24 cellular contexts compared by ENCODE assay signal in genomic region chr12:54397157-54397556, GRCh38. TPM values are rescaled to one million over a fixed set of nuclear protein-coding genes. Genes with fewer than 3 reads are reported as not detected.
A peak's percentile ranks its signal among the peaks of the same experiment; 100 is the strongest.
DNase-seq lines count a peak whose midpoint lies in the region; ATAC-seq and TF ChIP-seq lines count a peak whose summit lies in the region.
"Had no signal": no experiment of that assay in that cellular context is flagged by ENCODE, and none has a peak within 500 bp of the region (broad histone marks: within the 10 kb centered on the region; RNA-seq: fewer than 3 reads in every experiment).

No MANE protein-coding gene starts in this region.

- peak overlapping the region; percentile 22 for H3K27ac Mint-ChIP-seq in activated naive CD8-positive, alpha-beta T cell
- no peak overlapping the region for H3K27ac Mint-ChIP-seq in activated naive CD8-positive, alpha-beta T cell treated with anti-CD3 and anti-CD28 coated beads for 36 hours
- peak overlapping the region; percentile 9 to 72 for H3K27ac Mint-ChIP-seq in natural killer cell
- H3K27ac Mint-ChIP-seq: B cell, H9 had no signal

- no peak overlapping the region for H3K4me3 Mint-ChIP-seq in activated naive CD8-positive, alpha-beta T cell
- no peak overlapping the region for H3K4me3 Mint-ChIP-seq in activated naive CD8-positive, alpha-beta T cell treated with anti-CD3 and anti-CD28 coated beads for 36 hours
- no peak overlapping the region for H3K4me3 Mint-ChIP-seq in natural killer cell
- H3K4me3 Mint-ChIP-seq: B cell, CD14-positive monocyte, H9 had no signal

- H3K9me3 Mint-ChIP-seq in activated naive CD8-positive, alpha-beta T cell (ENCODE audit: low read depth), result no peaks in the 10 kb centered on the region
- H3K9me3 Mint-ChIP-seq in activated naive CD8-positive, alpha-beta T cell treated with anti-CD3 and anti-CD28 coated beads for 36 hours, result no peaks in the 10 kb centered on the region
- H3K9me3 Mint-ChIP-seq in natural killer cell, result no peaks in the 10 kb centered on the region
- H3K9me3 Mint-ChIP-seq: H9 had no signal

- H3K27ac ChIP-seq in RWPE1 (0 out of 2 replicates have a peak overlapping the region, but pooled peaks have one; percentile 15), tibial artery (peak overlapping the region; percentile 16 to 27)
- H3K27ac ChIP-seq: A549, HL-60, KMS-11, SJCRH30 had no signal

- TF ChIP-seq CTCF in RWPE1 (conservative IDR thresholded peaks at IDR 0.05; ENCODE audit: low read depth) (no peak), natural killer cell (IDR thresholded peaks at IDR 0.05) (no peak), tibial artery (IDR thresholded peaks at IDR 0.05) (no peak)

- DNase-seq in activated naive CD8-positive, alpha-beta T cell treated with anti-CD3 and anti-CD28 coated beads for 36 hours, result no peak
- DNase-seq in RWPE1 (ENCODE audit: low spot score), result no peak
- no peak for DNase-seq in natural killer cell
- DNase-seq in tibial artery, result no peak
- no peak for DNase-seq in SHP77 (lab: John Stamatoyannopoulos, UW)
- DNase-seq: DMS53; GDM1; H9; NCI-H1105; NCI-H146; NCI-H2029 treated with DMSO at 0.1 percent for 48 hours; NCI-H226; NCI-H510A treated with DMSO at 0.1 percent for 48 hours; NCI-H774; NK-92 treated with Interleukin-12 subunit alpha and Interleukin-12 subunit beta, amount 100 ng/mL, for 24 hours; SJCRH30 had no signal

- H3K27me3 ChIP-seq in tibial artery, result no peaks in the 10 kb centered on the region
- H3K27me3 ChIP-seq: SJCRH30 had no signal

- peaks cover 80 to 90% (median 88%) of the 10 kb centered on the region in 3 donors for H3K36me3 ChIP-seq in tibial artery

- ATAC-seq in natural killer cell, result no peak
- ATAC-seq in GM19397 (IDR thresholded peaks at IDR 0.05; ENCODE audit: unreplicated experiment), result no peak
- ATAC-seq: A549 had no signal

- no peak overlapping the region for H3K4me3 ChIP-seq in tibial artery
- H3K4me3 ChIP-seq: A549, SJCRH30 had no signal

- CTCF ChIA-PET in RWPE1 (lab: Yijun Ruan, JAX), result interaction anchor here (0.7 to 7.3 kb wide), 2 partner anchors 42 to 1306 kb away, joined by 3 to 170 read pairs; no protein-coding TSS in a partner anchor

- peaks cover 12% of the 10 kb centered on the region for H3K36me3 Mint-ChIP-seq in activated naive CD8-positive, alpha-beta T cell
- peaks cover 23% of the 10 kb centered on the region for H3K36me3 Mint-ChIP-seq in activated naive CD8-positive, alpha-beta T cell treated with anti-CD3 and anti-CD28 coated beads for 36 hours
- H3K36me3 Mint-ChIP-seq in natural killer cell, result no peaks in the 10 kb centered on the region

- POLR2A ChIA-PET in RWPE1 (lab: Yijun Ruan, JAX; ENCODE audit: low non-redundant PET), result no interaction called here

- H3K9me3 ChIP-seq in tibial artery, result no peaks in the 10 kb centered on the region
- H3K9me3 ChIP-seq: A549, SJCRH30 had no signal

- H3K4me1 Mint-ChIP-seq in activated naive CD8-positive, alpha-beta T cell (ENCODE audit: low read depth), result peaks cover 17% of the 10 kb centered on the region
- peaks cover 13% of the 10 kb centered on the region for H3K4me1 Mint-ChIP-seq in activated naive CD8-positive, alpha-beta T cell treated with anti-CD3 and anti-CD28 coated beads for 36 hours
- H3K4me1 Mint-ChIP-seq in natural killer cell, result peaks cover 21 to 40% of the 10 kb centered on the region in 2 donors

- H3K4me1 ChIP-seq in tibial artery, result peaks cover 0 to 19% (median 4%) of the 10 kb centered on the region in 4 donors
- H3K4me1 ChIP-seq: A549 had no signal

- H3K27me3 Mint-ChIP-seq in activated naive CD8-positive, alpha-beta T cell, result no peaks in the 10 kb centered on the region
- H3K27me3 Mint-ChIP-seq in activated naive CD8-positive, alpha-beta T cell treated with anti-CD3 and anti-CD28 coated beads for 36 hours, result no peaks in the 10 kb centered on the region
- no peaks in the 10 kb centered on the region for H3K27me3 Mint-ChIP-seq in natural killer cell (ENCODE audit: low read depth in 2 of 2)
- H3K27me3 Mint-ChIP-seq: B cell had no signal

- intact Hi-C loops in natural killer cell (cut with micrococcal nuclease), result no loop called here
- intact Hi-C loops in tibial artery (cut with DNase I; ENCODE audit: low total_unique reads), result loop anchor here (5.0 kb wide), 1 partner anchor 40 kb away; no protein-coding TSS in a partner anchor

RNA-seq across cellular contexts. Expression of gene ZNF385A, which starts 12.6 kb away (rescaled TPM):
- total RNA-seq in activated naive CD8-positive, alpha-beta T cell treated with anti-CD3 and anti-CD28 coated beads for 36 hours, result 1 to 10 TPM; 1.0 to 1.1 TPM
- total RNA-seq in natural killer cell, result 1 to 10 TPM; 5.4 to 9.8 (median 8.9) TPM

RNA-seq across cellular contexts. Expression of gene ITGA5, which starts 21.9 kb away (rescaled TPM):
- 10 to 100 TPM; 18.3 to 20.1 TPM for total RNA-seq in activated naive CD8-positive, alpha-beta T cell treated with anti-CD3 and anti-CD28 coated beads for 36 hours
- 100 to 1,000 TPM; 177 to 232 (median 207) TPM for total RNA-seq in natural killer cell

RNA-seq across cellular contexts. Expression of gene GPR84, which starts 32.9 kb away (rescaled TPM):
- 1 to 10 TPM in 1 of 2 experiments, under 1 TPM in 1; 0.62 to 1.2 TPM for total RNA-seq in activated naive CD8-positive, alpha-beta T cell treated with anti-CD3 and anti-CD28 coated beads for 36 hours
- total RNA-seq in natural killer cell, result 1 to 10 TPM in 1 of 3 donors, under 1 TPM in 2; 0.45 to 4.9 (median 0.59) TPM
- total RNA-seq: B cell, H9, HT1080, SJCRH30 had no signal

Comparison
In these comparisons a context has a peak if more than half of its experiments do, and no peak if none do; other contexts are left out.
1. RNA of gene ITGA5, which starts 21.9 kb away (total RNA-seq): 177 to 232 TPM in natural killer cell; 18.3 to 20.1 TPM in activated naive CD8-positive, alpha-beta T cell treated with anti-CD3 and anti-CD28 coated beads for 36 hours; every median in the first group is over 4 times any median in the second.